ENCODE assay signal across 12 cellular contexts in genomic region chr11:7579226-7579825, GRCh38.
A peak's percentile ranks its signal among the peaks of the same experiment; 100 is the strongest.
DNase-seq lines count a peak whose midpoint lies in the region; ATAC-seq and TF ChIP-seq lines count a peak whose summit lies in the region.
"Had no signal": no experiment of that assay in that cellular context is flagged by ENCODE, and none has a peak within 500 bp of the region (broad histone marks: within the 10 kb centered on the region; RNA-seq: fewer than 3 reads in every experiment).

No MANE protein-coding gene starts in this region.

- no peaks in the 10 kb centered on the region for H3K9me3 ChIP-seq in aorta (ENCODE audit: control insufficient read depth, low read length)

- ATAC-seq in aorta (ENCODE audit: low FRiP score) = peak; percentile 68
- ATAC-seq in HG02623 (IDR thresholded peaks at IDR 0.05; ENCODE audit: unreplicated experiment) = no peak

- no peak for TF ChIP-seq CTCF in nephron (IDR thresholded peaks at IDR 0.05; ENCODE audit: unreplicated experiment in 3 of 3)

- DNase-seq in SKM-1 (lab: John Stamatoyannopoulos, UW; ENCODE audit: unreplicated experiment) = peak; percentile 20
- no peak for DNase-seq in SKM-1 treated with dmso at 0.1 percent for 144 hours (lab: John Stamatoyannopoulos, UW; ENCODE audit: unreplicated experiment)
- peak; percentile 80 for DNase-seq in dedifferentiated amniotic fluid mesenchymal stem cell (ENCODE audit: extremely low spot score)
- DNase-seq in aorta = peak in 1 of 2 donors; percentile 60
- DNase-seq in NK-92 (lab: John Stamatoyannopoulos, UW; ENCODE audit: unreplicated experiment) = no peak
- DNase-seq in posterior vena cava (ENCODE audit: low spot score) = no peak
- DNase-seq: activated CD8-positive, alpha-beta memory T cell treated with anti-CD3 and anti-CD28 coated beads for 24 hours; GDM1; NCI-H2107; stimulated activated naive CD4-positive, alpha-beta T cell had no signal

- no peaks in the 10 kb centered on the region for H3K36me3 Mint-ChIP-seq in nephron (ENCODE audit: low read depth)

- H3K27ac Mint-ChIP-seq in nephron = peak overlapping the region; percentile 21 to 98 (median 96)

- H3K9me3 Mint-ChIP-seq in nephron = no peaks in the 10 kb centered on the region

- no peak overlapping the region for H3K4me3 ChIP-seq in aorta (ENCODE audit: low read length in 2 of 2)

- WGBS in aorta, 2 donors = 0 to 3% methylated on average over 1 of the region's 1 CpG

- peaks cover 84% of the 10 kb centered on the region for H3K4me1 Mint-ChIP-seq in nephron

- no peaks in the 10 kb centered on the region for H3K4me1 ChIP-seq in aorta (ENCODE audit: control insufficient read depth in 1 of 2, insufficient read depth in 2 of 2, low read length in 2 of 2)

- no peaks in the 10 kb centered on the region for H3K36me3 ChIP-seq in aorta (ENCODE audit: control insufficient read depth in 1 of 2, insufficient read depth in 2 of 2, low read length in 1 of 2)

- H3K27me3 ChIP-seq in aorta (ENCODE audit: control insufficient read depth in 1 of 2, insufficient read depth in 2 of 2, low read length in 1 of 2) = no peaks in the 10 kb centered on the region

- H3K27ac ChIP-seq in aorta (ENCODE audit: low read depth in 1 of 2, low read length in 2 of 2) = peak overlapping the region in 1 of 2 donors; percentile 33

- intact Hi-C loops in aorta (cut with DNase I) (no loop called here), posterior vena cava (cut with DNase I) (loop anchor here (5.0 to 10.0 kb wide), 2 partner anchors 65 to 73 kb away; partner anchors contain the start of gene PPFIBP2 (in 1 of the 2))

- H3K4me3 Mint-ChIP-seq in nephron = peak overlapping the region in 2 of 3 experiments; percentile 88 to 91

- H3K27me3 Mint-ChIP-seq in nephron (ENCODE audit: low read depth) = no peaks in the 10 kb centered on the region

Comparison
In these comparisons a context has a peak if more than half of its experiments do, and no peak if none do; other contexts are left out.
1. DNase-seq: peak in SKM-1 (single experiment) and dedifferentiated amniotic fluid mesenchymal stem cell (single experiment); none in SKM-1 treated with dmso at 0.1 percent for 144 hours (single experiment), NK-92 (single experiment) and posterior vena cava (single experiment).
2. intact Hi-C loops: an anchor here in posterior vena cava (5.0 to 10.0 kb wide); none called in aorta.